Comparison of ENCODE assay signal across 18 cellular contexts in genomic region chr1:84632142-84632541, GRCh38.
"Had no signal": no experiment of that assay in that cellular context is flagged by ENCODE, and none has a peak within 500 bp of the region (broad histone marks: within the 10 kb centered on the region; RNA-seq: fewer than 3 reads in every experiment).

No MANE protein-coding gene starts in this region.

- H3K27ac Mint-ChIP-seq: activated CD8-positive, alpha-beta T cell treated with anti-CD3 and anti-CD28 coated beads, Interleukin-2, amount 10 ng/mL, durations not matched to agents 7 days and 5 days; activated naive CD8-positive, alpha-beta T cell; nephron progenitor cell; WTC11 had no signal

- H3K9me3 ChIP-seq: esophagus squamous epithelium, psoas muscle, right lobe of liver, stomach, testis had no signal

- ATAC-seq: activated CD8-positive, alpha-beta T cell treated with anti-CD3 and anti-CD28 coated beads, Interleukin-2, amount 10 ng/mL, durations not matched to agents 7 days and 5 days; psoas muscle; WTC11 had no signal

- H3K4me3 ChIP-seq: esophagus squamous epithelium, psoas muscle, right lobe of liver, stomach, testis had no signal

- DNase-seq: activated CD4-positive, alpha-beta T cell treated with anti-CD3 and anti-CD28 coated beads for 48 hours; activated CD8-positive, alpha-beta memory T cell treated with anti-CD3 and anti-CD28 coated beads, Interleukin-2, amount 50 U/mL, for 4 hours; activated CD8-positive, alpha-beta T cell treated with anti-CD3 and anti-CD28 coated beads, Interleukin-2, amount 10 ng/mL, durations not matched to agents 7 days and 5 days; activated gamma-delta T cell; activated T-cell treated with anti-CD3 and anti-CD28 coated beads, Interleukin-2, amount 50 U/mL, for 48 hours; caudate nucleus; esophagus squamous epithelium; mesendoderm; nephron progenitor cell; psoas muscle; right lobe of liver; stimulated activated CD4-positive, alpha-beta T cell treated with anti-CD3 and anti-CD28 coated beads, Interleukin-12 subunit alpha, Interleukin-12 subunit beta, amount 100 ng/mL, for 4 hours; stimulated activated CD4-positive, alpha-beta T cell treated with anti-CD3 and anti-CD28 coated beads, Interleukin-2, amount 100 ng/mL, for 24 hours; stomach; T-helper 2 cell; testis had no signal

- H3K27ac ChIP-seq: esophagus squamous epithelium, psoas muscle, right lobe of liver, stomach, testis had no signal

- H3K27me3 ChIP-seq: right lobe of liver, stomach, testis had no signal

- H3K4me1 ChIP-seq: psoas muscle, right lobe of liver, stomach, testis had no signal

- H3K27me3 Mint-ChIP-seq: activated naive CD8-positive, alpha-beta T cell had no signal

- H3K36me3 ChIP-seq: esophagus squamous epithelium, right lobe of liver, stomach had no signal

- H3K36me3 Mint-ChIP-seq: WTC11 had no signal

- H3K4me3 Mint-ChIP-seq: activated CD8-positive, alpha-beta T cell treated with anti-CD3 and anti-CD28 coated beads, Interleukin-2, amount 10 ng/mL, durations not matched to agents 7 days and 5 days; activated naive CD8-positive, alpha-beta T cell; nephron progenitor cell; WTC11 had no signal
